Comparison of ENCODE assay signal across 9 cellular contexts in genomic region chr13:50685491-50685890, GRCh38.
DNase-seq lines count a peak whose midpoint lies in the region; ATAC-seq and TF ChIP-seq lines count a peak whose summit lies in the region.
"Had no signal": no experiment of that assay in that cellular context is flagged by ENCODE, and none has a peak within 500 bp of the region (broad histone marks: within the 10 kb centered on the region; RNA-seq: fewer than 3 reads in every experiment).

No MANE protein-coding gene starts in this region.

- no peaks in the 10 kb centered on the region for H3K9me3 Mint-ChIP-seq in neural progenitor cell

- H3K4me1 Mint-ChIP-seq in neural progenitor cell, result peaks cover 11% of the 10 kb centered on the region

- no peaks in the 10 kb centered on the region for H3K36me3 Mint-ChIP-seq in neural progenitor cell

- H3K79me2 ChIP-seq in neural progenitor cell (ENCODE audit: low read depth), result no peaks in the 10 kb centered on the region

- no peaks in the 10 kb centered on the region for H3K27me3 ChIP-seq in neural progenitor cell

- peak overlapping the region; percentile 77 for H2AFZ ChIP-seq in neural progenitor cell (replicated peaks)

- H3K9ac ChIP-seq in neural progenitor cell, result no peak overlapping the region

- peak overlapping the region; percentile 58 for H3K4me2 ChIP-seq in neural progenitor cell

- H3K27me3 Mint-ChIP-seq in neural progenitor cell (ENCODE audit: insufficient read depth, low read depth), result peaks cover 3% of the 10 kb centered on the region

- no peak overlapping the region for H3K4me3 ChIP-seq in neural progenitor cell

- no peak overlapping the region for H3K4me3 Mint-ChIP-seq in neural progenitor cell

- no peak for ATAC-seq in HG03159 (IDR thresholded peaks at IDR 0.05; ENCODE audit: unreplicated experiment)
- no peak for ATAC-seq in GM19324 (IDR thresholded peaks at IDR 0.05; ENCODE audit: low FRiP score, unreplicated experiment)

- peaks cover 32% of the 10 kb centered on the region for H3K4me1 ChIP-seq in neural progenitor cell

- no peak overlapping the region for H3K27ac Mint-ChIP-seq in neural progenitor cell

- DNase-seq in DMS153 treated with DMSO at 0.1 percent for 48 hours (lab: John Stamatoyannopoulos, UW; ENCODE audit: unreplicated experiment) (peak; percentile 59), NCI-H82 (lab: John Stamatoyannopoulos, UW) (peak; percentile 84), epidermal melanocyte (ENCODE audit: insufficient read length, low spot score) (peak; percentile 36), neural progenitor cell (ENCODE audit: low spot score) (peak; percentile 58), NCI-H226 (no peak)
- no peak for DNase-seq in stimulated activated CD4-positive, alpha-beta T cell treated with anti-CD3 and anti-CD28 coated beads, Interleukin-2, amount 100 ng/mL, for 48 hours
- DNase-seq: activated T-cell treated with anti-CD3 and anti-CD28 coated beads, Interleukin-2, amount 50 U/mL, for 48 hours had no signal

- H3K9me3 ChIP-seq in neural progenitor cell (ENCODE audit: low read depth), result no peaks in the 10 kb centered on the region

- H3K36me3 ChIP-seq in neural progenitor cell, result no peaks in the 10 kb centered on the region

- no peak for TF ChIP-seq CTCF in neural progenitor cell (IDR thresholded peaks at IDR 0.05)

- no peaks in the 10 kb centered on the region for H4K20me1 ChIP-seq in neural progenitor cell (ENCODE audit: low read depth)

- H3F3A ChIP-seq in neural progenitor cell (ENCODE audit: low read depth), result peaks cover 8% of the 10 kb centered on the region

- peak overlapping the region; percentile 62 for H3K27ac ChIP-seq in neural progenitor cell

Comparison
In these comparisons a context has a peak if more than half of its experiments do, and no peak if none do; other contexts are left out.
1. DNase-seq: peak in DMS153 treated with DMSO at 0.1 percent for 48 hours (single experiment), NCI-H82 (single experiment), epidermal melanocyte (single experiment) and neural progenitor cell (single experiment); none in NCI-H226 (single experiment) and stimulated activated CD4-positive, alpha-beta T cell treated with anti-CD3 and anti-CD28 coated beads, Interleukin-2, amount 100 ng/mL, for 48 hours (0 of 2).